25 cellular contexts compared by ENCODE assay signal in the genomic region with DNA sequence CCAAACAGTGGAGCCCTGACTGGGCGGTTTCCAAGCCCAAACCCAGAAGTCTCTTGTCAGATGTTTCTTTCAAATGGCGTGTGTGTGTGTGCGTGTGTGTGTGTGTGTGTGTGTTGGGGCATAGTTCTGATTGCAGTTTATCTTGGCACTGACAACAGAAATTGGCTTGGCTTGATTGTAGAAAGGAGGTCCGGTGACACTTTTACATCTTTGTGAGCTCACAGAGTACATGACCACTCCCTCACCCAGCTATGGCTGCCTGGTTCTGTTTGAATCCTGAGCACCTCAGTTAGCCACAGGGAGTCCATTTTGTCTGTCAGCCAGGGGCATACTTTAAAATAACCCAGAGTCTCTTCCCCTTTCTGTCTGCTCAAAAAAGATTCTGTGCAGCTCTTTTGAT.
"Had no signal": no experiment of that assay in that cellular context is flagged by ENCODE, and none has a peak within 500 bp of the region (broad histone marks: within the 10 kb centered on the region; RNA-seq: fewer than 3 reads in every experiment).

No MANE protein-coding gene starts in this region.

- DNase-seq: activated CD4-positive, alpha-beta T cell treated with anti-CD3 and anti-CD28 coated beads for 48 hours; activated CD4-positive, alpha-beta T cell treated with anti-CD3 and anti-CD28 coated beads, Interleukin-2, amount 50 U/mL, for 4 hours; activated CD4-positive, CD25-positive, alpha-beta regulatory T cell treated with anti-CD3 and anti-CD28 coated beads, Interleukin-2, amount 50 U/mL, for 72 hours; activated CD8-positive, alpha-beta memory T cell treated with anti-CD3 and anti-CD28 coated beads, Interleukin-2, amount 50 U/mL, for 48 hours; activated CD8-positive, alpha-beta T cell treated with anti-CD3 and anti-CD28 coated beads, Interleukin-2, amount 10 ng/mL, durations not matched to agents 7 days and 5 days; activated naive CD4-positive, alpha-beta T cell treated with anti-CD3 and anti-CD28 coated beads, Interleukin-2, amount 50 U/mL, for 16 hours; activated naive CD8-positive, alpha-beta T cell treated with anti-CD3 and anti-CD28 coated beads, Interleukin-2, amount 10 ng/mL, durations not matched to agents 7 days and 5 days; activated T-cell treated with anti-CD3 and anti-CD28 coated beads, Interleukin-2, amount 50 U/mL, for 1 hour; adrenal gland; anterior cingulate cortex; central memory CD4-positive, alpha-beta T cell; KG1; NCI-H1092; NCI-H1417; NCI-H1930; NCI-H345; NCI-H510A; NCI-H526 treated with DMSO at 0.1 percent for 48 hours; PC-3; SHP77 had no signal

- H3K4me3 Mint-ChIP-seq: activated CD8-positive, alpha-beta T cell treated with anti-CD3 and anti-CD28 coated beads, Interleukin-2, amount 10 ng/mL, durations not matched to agents 7 days and 5 days; activated naive CD8-positive, alpha-beta T cell treated with anti-CD3 and anti-CD28 coated beads, Interleukin-2, amount 10 ng/mL, durations not matched to agents 7 days and 5 days; T-helper 1 cell treated with Interleukin-12 subunit alpha and Interleukin-12 subunit beta and Interleukin-4 antibody, amounts not matched to agents 30 μg/mL and 1 μg/mL, for 36 hours; WTC11 had no signal

- H3K9me3 Mint-ChIP-seq: activated naive CD8-positive, alpha-beta T cell treated with anti-CD3 and anti-CD28 coated beads, Interleukin-2, amount 10 ng/mL, durations not matched to agents 7 days and 5 days; T-helper 1 cell treated with Interleukin-12 subunit alpha and Interleukin-12 subunit beta and Interleukin-4 antibody, amounts not matched to agents 30 μg/mL and 1 μg/mL, for 36 hours had no signal

- H3K4me3 ChIP-seq: adrenal gland, breast epithelium, SJSA1 had no signal

- H3K4me1 ChIP-seq: adrenal gland, breast epithelium, SJSA1 had no signal

- H3K36me3 ChIP-seq: adrenal gland, breast epithelium, SJSA1 had no signal

- ATAC-seq: activated CD8-positive, alpha-beta T cell treated with anti-CD3 and anti-CD28 coated beads, Interleukin-2, amount 10 ng/mL, durations not matched to agents 7 days and 5 days; PC-3; WTC11 had no signal

- H3K27ac ChIP-seq: adrenal gland, breast epithelium, SJSA1 had no signal

- H3K9me3 ChIP-seq: adrenal gland, breast epithelium, SJSA1 had no signal

- H3K27me3 ChIP-seq: adrenal gland, breast epithelium, SJSA1 had no signal

- FAIRE-seq: RCC 7860 had no signal

- H3K27ac Mint-ChIP-seq: activated CD8-positive, alpha-beta T cell treated with anti-CD3 and anti-CD28 coated beads, Interleukin-2, amount 10 ng/mL, durations not matched to agents 7 days and 5 days; activated naive CD8-positive, alpha-beta T cell treated with anti-CD3 and anti-CD28 coated beads, Interleukin-2, amount 10 ng/mL, durations not matched to agents 7 days and 5 days; T-helper 1 cell treated with Interleukin-12 subunit alpha and Interleukin-12 subunit beta and Interleukin-4 antibody, amounts not matched to agents 30 μg/mL and 1 μg/mL, for 36 hours; WTC11 had no signal
